Comparison of ENCODE assay signal across 9 cellular contexts in the genomic region with DNA sequence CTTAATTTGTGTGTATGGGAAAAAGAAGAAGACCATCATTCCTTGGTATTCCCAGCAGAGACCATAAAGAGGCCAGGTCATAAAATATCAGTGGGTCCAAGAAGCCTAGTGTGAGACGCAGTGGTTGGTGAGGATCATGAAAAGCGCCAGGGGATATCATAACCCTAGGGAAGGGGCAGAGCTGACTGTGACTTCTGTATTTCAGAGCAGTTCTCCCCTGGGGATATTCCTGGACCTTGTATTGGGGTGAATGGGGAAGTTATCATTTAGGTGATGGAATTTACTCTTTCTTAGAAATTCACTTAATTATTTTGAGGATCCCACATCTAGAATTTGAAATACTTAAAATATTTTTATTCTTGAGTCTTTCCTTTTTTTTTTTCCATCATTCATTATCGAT.
"Had no signal": no experiment of that assay in that cellular context is flagged by ENCODE, and none has a peak within 500 bp of the region (broad histone marks: within the 10 kb centered on the region; RNA-seq: fewer than 3 reads in every experiment).

No MANE protein-coding gene starts in this region.

- ATAC-seq: HCT116, K562 had no signal

- H3K4me1 ChIP-seq: HAP-1 had no signal

- H3K4me3 Mint-ChIP-seq: HFFc6 had no signal

- H3K9me3 Mint-ChIP-seq: HFFc6 had no signal

- H3K27ac ChIP-seq: GM23248 had no signal

- DNase-seq: GM23248, GOT3, H7, HFFc6, IMR-90 had no signal

- H3K4me3 ChIP-seq: GM23248, HAP-1, K562 had no signal

- H3K36me3 ChIP-seq: HAP-1 had no signal

- FAIRE-seq: HTR-8/SVneo, K562 had no signal

- H3K27ac Mint-ChIP-seq: HFFc6 had no signal

- H3K9me3 ChIP-seq: HAP-1 had no signal
